Comparison of ENCODE assay signal across 25 cellular contexts in genomic region chr3:7086417-7086816, GRCh38.
A peak's percentile ranks its signal among the peaks of the same experiment; 100 is the strongest.
DNase-seq lines count a peak whose midpoint lies in the region; ATAC-seq and TF ChIP-seq lines count a peak whose summit lies in the region.
"Had no signal": no experiment of that assay in that cellular context is flagged by ENCODE, and none has a peak within 500 bp of the region (broad histone marks: within the 10 kb centered on the region; RNA-seq: fewer than 3 reads in every experiment).

No MANE protein-coding gene starts in this region.

- H3K4me3 Mint-ChIP-seq in immature natural killer cell = no peak overlapping the region
- H3K4me3 Mint-ChIP-seq: CD14-positive monocyte; CD4-positive, alpha-beta memory T cell; CD4-positive, CD25-positive, alpha-beta regulatory T cell; CD8-positive, alpha-beta memory T cell had no signal

- H3K36me3 Mint-ChIP-seq in immature natural killer cell = no peaks in the 10 kb centered on the region
- H3K36me3 Mint-ChIP-seq: CD14-positive monocyte; CD4-positive, alpha-beta memory T cell; CD4-positive, CD25-positive, alpha-beta regulatory T cell; CD8-positive, alpha-beta memory T cell had no signal

- no peaks in the 10 kb centered on the region for H3K9me3 ChIP-seq in left ventricle myocardium inferior (replicated peaks)
- no peaks in the 10 kb centered on the region for H3K9me3 ChIP-seq in right cardiac atrium (ENCODE audit: control insufficient read depth, low read length)
- H3K9me3 ChIP-seq in heart right ventricle = no peaks in the 10 kb centered on the region
- H3K9me3 ChIP-seq: BE2C, BLaER1 had no signal

- no peaks in the 10 kb centered on the region for H3K27me3 ChIP-seq in left ventricle myocardium inferior (ENCODE audit: low read depth)
- no peaks in the 10 kb centered on the region for H3K27me3 ChIP-seq in right cardiac atrium (ENCODE audit: control insufficient read depth, insufficient read depth)
- H3K27me3 ChIP-seq in heart right ventricle = no peaks in the 10 kb centered on the region
- H3K27me3 ChIP-seq: BE2C, BLaER1 had no signal

- intact Hi-C loops in Right ventricle myocardium superior (cut with DNase I) = no loop called here
- intact Hi-C loops in left ventricle myocardium inferior (cut with micrococcal nuclease) = no loop called here
- intact Hi-C loops in right cardiac atrium (cut with DNase I) = no loop called here
- intact Hi-C loops in heart right ventricle (cut with DNase I) = no loop called here
- intact Hi-C loops in sciatic nerve (cut with DNase I) = no loop called here
- intact Hi-C loops in head of caudate nucleus (cut with DNase I) = no loop called here

- TF ChIP-seq CTCF in left ventricle myocardium inferior (IDR thresholded peaks at IDR 0.05; ENCODE audit: borderline replicate concordance) = no peak
- TF ChIP-seq CTCF in heart right ventricle (IDR thresholded peaks at IDR 0.05) = no peak

- H3K4me3 ChIP-seq in left ventricle myocardium inferior = no peak overlapping the region
- H3K4me3 ChIP-seq in right cardiac atrium (ENCODE audit: low read length) = no peak overlapping the region
- no peak overlapping the region for H3K4me3 ChIP-seq in heart right ventricle
- H3K4me3 ChIP-seq: BLaER1, GM12878 had no signal

- no peak overlapping the region for H3K27ac ChIP-seq in left ventricle myocardium inferior (replicated peaks)
- H3K27ac ChIP-seq in right cardiac atrium (ENCODE audit: low read length) = no peak overlapping the region
- no peak overlapping the region for H3K27ac ChIP-seq in heart right ventricle
- H3K27ac ChIP-seq: BLaER1 had no signal

- 33% methylated on average over 2 of the region's 2 CpGs for WGBS in right cardiac atrium
- 67 to 72% methylated on average over 2 of the region's 2 CpGs for WGBS in heart right ventricle, 2 donors

- H3K36me3 ChIP-seq in left ventricle myocardium inferior (no peaks in the 10 kb centered on the region), heart right ventricle (no peaks in the 10 kb centered on the region)
- H3K36me3 ChIP-seq: BE2C, BLaER1 had no signal

- peak; percentile 45 for ATAC-seq in Right ventricle myocardium superior (ENCODE audit: poor library complexity)
- peak in 1 of 2 donors; percentile 71 for ATAC-seq in right cardiac atrium
- ATAC-seq in heart right ventricle = no peak
- ATAC-seq in sciatic nerve = peak; percentile 91
- ATAC-seq: GM12878 had no signal

- H3K27ac Mint-ChIP-seq in immature natural killer cell = no peak overlapping the region
- H3K27ac Mint-ChIP-seq: CD14-positive monocyte; CD4-positive, alpha-beta memory T cell; CD4-positive, CD25-positive, alpha-beta regulatory T cell; CD8-positive, alpha-beta memory T cell had no signal

- H3K27me3 Mint-ChIP-seq in immature natural killer cell (ENCODE audit: low read depth in 3 of 3) = peaks cover 0 to 1% (median 0%) of the 10 kb centered on the region in 3 donors
- H3K27me3 Mint-ChIP-seq: CD4-positive, alpha-beta memory T cell; CD4-positive, CD25-positive, alpha-beta regulatory T cell; CD8-positive, alpha-beta memory T cell had no signal

- peaks cover 0 to 4% (median 2%) of the 10 kb centered on the region in 6 donors for H3K9me3 Mint-ChIP-seq in immature natural killer cell

- DNase-seq in Right ventricle myocardium superior (no peak), left ventricle myocardium inferior (no peak), right cardiac atrium (peak in 2 of 3 donors; percentile 6 to 11), heart right ventricle (no peak), sciatic nerve (ENCODE audit: low spot score) (no peak), head of caudate nucleus (no peak), immature natural killer cell (no peak)
- DNase-seq: 8988T; ACHN; BE2C; C1 segment of cervical spinal cord; CD4-positive, alpha-beta memory T cell; CD4-positive, CD25-positive, alpha-beta regulatory T cell; CD8-positive, alpha-beta memory T cell; COR-L47; DMS 273 treated with DMSO at 0.1 percent for 48 hours; DMS153; DMS53; DMS79; DND-41; EL; GDM1 had no signal

- H3K4me1 Mint-ChIP-seq in immature natural killer cell = no peaks in the 10 kb centered on the region
- H3K4me1 Mint-ChIP-seq: CD14-positive monocyte; CD4-positive, alpha-beta memory T cell; CD4-positive, CD25-positive, alpha-beta regulatory T cell; CD8-positive, alpha-beta memory T cell had no signal

- H3K4me1 ChIP-seq in left ventricle myocardium inferior (no peaks in the 10 kb centered on the region), right cardiac atrium (ENCODE audit: control insufficient read depth, insufficient read depth, low read length) (no peaks in the 10 kb centered on the region), heart right ventricle (no peaks in the 10 kb centered on the region)
- H3K4me1 ChIP-seq: BE2C, BLaER1 had no signal

Comparison
In these comparisons a context has a peak if more than half of its experiments do, and no peak if none do; other contexts are left out.
1. ATAC-seq: peak in Right ventricle myocardium superior (single experiment) and sciatic nerve (single experiment); none in heart right ventricle (0 of 8).
2. DNase-seq: peak in right cardiac atrium (2 of 3); none in Right ventricle myocardium superior (single experiment), left ventricle myocardium inferior (single experiment), heart right ventricle (0 of 2), sciatic nerve (single experiment), head of caudate nucleus (0 of 42) and immature natural killer cell (0 of 3).